In genomic region chr4:153582954-153583456, GRCh38 we compare ENCODE assay signal across 16 cellular contexts.
DNase-seq lines count a peak whose midpoint lies in the region; ATAC-seq lines count a peak whose summit lies in the region.
"Had no signal": no experiment of that assay in that cellular context is flagged by ENCODE, and none has a peak within 500 bp of the region (broad histone marks: within the 10 kb centered on the region; RNA-seq: fewer than 3 reads in every experiment).

No MANE protein-coding gene starts in this region.

- no peak overlapping the region for H3K27ac ChIP-seq in CD4-positive, alpha-beta memory T cell (ENCODE audit: low read depth, low read length)
- H3K27ac ChIP-seq: SJSA1 had no signal

- no peak for ATAC-seq in activated T-cell treated with anti-CD3 and anti-CD28 coated beads, Interleukin-2, amount 50 U/mL, for 72 hours (replicated peaks in 1 of 2)
- no peak for ATAC-seq in activated T-cell treated with anti-CD3 and anti-CD28 coated beads, Interleukin-2, amount 50 U/mL, for 4 hours
- no peak for ATAC-seq in T-helper 17 cell
- ATAC-seq in stimulated activated memory B cell treated with anti-CD40 and anti-IgM and Interleukin-4, amounts not matched to agents 10 μg/mL and 1 μg/mL and 100 μg/mL, for 72 hours: no peak
- no peak for ATAC-seq in HG03139 (IDR thresholded peaks at IDR 0.05; ENCODE audit: unreplicated experiment)
- ATAC-seq: PC-3 had no signal

- peaks cover 32% of the 10 kb centered on the region for H3K4me1 Mint-ChIP-seq in activated T-cell treated with anti-CD3 and anti-CD28 coated beads, Interleukin-2, amount 50 U/mL, for 72 hours (ENCODE audit: low read depth)
- H3K4me1 Mint-ChIP-seq in activated T-cell treated with anti-CD3 and anti-CD28 coated beads, Interleukin-2, amount 50 U/mL, for 4 hours (ENCODE audit: low read depth): peaks cover 29% of the 10 kb centered on the region
- H3K4me1 Mint-ChIP-seq in CD4-positive, alpha-beta memory T cell: peaks cover 5 to 21% (median 17%) of the 10 kb centered on the region in 4 donors
- H3K4me1 Mint-ChIP-seq in T-helper 17 cell: peaks cover 9% of the 10 kb centered on the region
- peaks cover 31% of the 10 kb centered on the region for H3K4me1 Mint-ChIP-seq in stimulated activated memory B cell treated with anti-CD40 and anti-IgM and Interleukin-4, amounts not matched to agents 10 μg/mL and 1 μg/mL and 100 μg/mL, for 72 hours

- no peaks in the 10 kb centered on the region for H3K27me3 ChIP-seq in CD4-positive, alpha-beta memory T cell (ENCODE audit: insufficient read depth, low read length)
- H3K27me3 ChIP-seq: SJSA1 had no signal

- CTCF ChIA-PET in CD4-positive, alpha-beta memory T cell (lab: Charles Lee; ENCODE audit: partially characterized antibody): interaction anchor here (0.7 to 4.0 kb wide), 6 partner anchors 9 to 440 kb away, joined by 3 to 26 read pairs (median 7); partner anchors contain the start of gene MND1

- intact Hi-C loops in CD4-positive, alpha-beta memory T cell (cut with micrococcal nuclease): no loop called here

- DNase-seq in activated T-cell treated with anti-CD3 and anti-CD28 coated beads, Interleukin-2, amount 50 U/mL, for 72 hours: no peak
- no peak for DNase-seq in activated T-cell treated with anti-CD3 and anti-CD28 coated beads, Interleukin-2, amount 50 U/mL, for 4 hours
- no peak for DNase-seq in CD4-positive, alpha-beta memory T cell
- DNase-seq in T-helper 17 cell (no peak), NCI-H187 treated with DMSO at 0.1 percent for 48 hours (lab: John Stamatoyannopoulos, UW) (no peak)
- DNase-seq: AML-193, NCI-H1436, NCI-H2081 treated with DMSO at 0.1 percent for 48 hours, NCI-H2227 treated with DMSO at 0.1 percent for 48 hours, NCI-H524 treated with DMSO at 0.1 percent for 48 hours, PC-3 had no signal

- peaks cover 40% of the 10 kb centered on the region for H3K36me3 ChIP-seq in CD4-positive, alpha-beta memory T cell (ENCODE audit: insufficient read depth, low read length)
- H3K36me3 ChIP-seq: SJSA1 had no signal

- H3K4me1 ChIP-seq in CD4-positive, alpha-beta memory T cell (ENCODE audit: insufficient read depth, low read length): no peaks in the 10 kb centered on the region
- H3K4me1 ChIP-seq: HAP-1, SJSA1 had no signal

- POLR2A ChIA-PET in CD4-positive, alpha-beta memory T cell (lab: Charles Lee; ENCODE audit: partially characterized antibody): no interaction called here

- no peaks in the 10 kb centered on the region for H3K27me3 Mint-ChIP-seq in activated T-cell treated with anti-CD3 and anti-CD28 coated beads, Interleukin-2, amount 50 U/mL, for 72 hours (ENCODE audit: low read depth)
- H3K27me3 Mint-ChIP-seq in activated T-cell treated with anti-CD3 and anti-CD28 coated beads, Interleukin-2, amount 50 U/mL, for 4 hours (ENCODE audit: low read depth): no peaks in the 10 kb centered on the region
- H3K27me3 Mint-ChIP-seq in CD4-positive, alpha-beta memory T cell: no peaks in the 10 kb centered on the region
- no peaks in the 10 kb centered on the region for H3K27me3 Mint-ChIP-seq in T-helper 17 cell
- H3K27me3 Mint-ChIP-seq in stimulated activated memory B cell treated with anti-CD40 and anti-IgM and Interleukin-4, amounts not matched to agents 10 μg/mL and 1 μg/mL and 100 μg/mL, for 72 hours: no peaks in the 10 kb centered on the region

- H3K27ac Mint-ChIP-seq in activated T-cell treated with anti-CD3 and anti-CD28 coated beads, Interleukin-2, amount 50 U/mL, for 72 hours: peak overlapping the region; percentile 68
- H3K27ac Mint-ChIP-seq in CD4-positive, alpha-beta memory T cell: peak overlapping the region in 4 of 7 donors; percentile 46 to 81 (median 59)
- H3K27ac Mint-ChIP-seq in T-helper 17 cell: peak overlapping the region; percentile 39
- H3K27ac Mint-ChIP-seq in stimulated activated memory B cell treated with anti-CD40 and anti-IgM and Interleukin-4, amounts not matched to agents 10 μg/mL and 1 μg/mL and 100 μg/mL, for 72 hours: peak overlapping the region; percentile 42

- no peaks in the 10 kb centered on the region for H3K9me3 Mint-ChIP-seq in activated T-cell treated with anti-CD3 and anti-CD28 coated beads, Interleukin-2, amount 50 U/mL, for 72 hours
- no peaks in the 10 kb centered on the region for H3K9me3 Mint-ChIP-seq in activated T-cell treated with anti-CD3 and anti-CD28 coated beads, Interleukin-2, amount 50 U/mL, for 4 hours
- H3K9me3 Mint-ChIP-seq in CD4-positive, alpha-beta memory T cell: no peaks in the 10 kb centered on the region
- no peaks in the 10 kb centered on the region for H3K9me3 Mint-ChIP-seq in stimulated activated memory B cell treated with anti-CD40 and anti-IgM and Interleukin-4, amounts not matched to agents 10 μg/mL and 1 μg/mL and 100 μg/mL, for 72 hours

- no peak overlapping the region for H3K4me3 ChIP-seq in CD4-positive, alpha-beta memory T cell (ENCODE audit: low read length in 2 of 2)
- H3K4me3 ChIP-seq: GM12878, HAP-1, SJSA1 had no signal

- no peak overlapping the region for H3K4me3 Mint-ChIP-seq in activated T-cell treated with anti-CD3 and anti-CD28 coated beads, Interleukin-2, amount 50 U/mL, for 72 hours
- no peak overlapping the region for H3K4me3 Mint-ChIP-seq in activated T-cell treated with anti-CD3 and anti-CD28 coated beads, Interleukin-2, amount 50 U/mL, for 4 hours
- H3K4me3 Mint-ChIP-seq in CD4-positive, alpha-beta memory T cell: no peak overlapping the region
- no peak overlapping the region for H3K4me3 Mint-ChIP-seq in T-helper 17 cell
- no peak overlapping the region for H3K4me3 Mint-ChIP-seq in stimulated activated memory B cell treated with anti-CD40 and anti-IgM and Interleukin-4, amounts not matched to agents 10 μg/mL and 1 μg/mL and 100 μg/mL, for 72 hours

- no peaks in the 10 kb centered on the region for H3K9me3 ChIP-seq in CD4-positive, alpha-beta memory T cell (ENCODE audit: control insufficient read depth in 1 of 2, low read length in 2 of 2)
- H3K9me3 ChIP-seq in T-helper 17 cell (ENCODE audit: control insufficient read depth, low read length, poor library complexity, severe bottlenecking): no peaks in the 10 kb centered on the region
- H3K9me3 ChIP-seq: HAP-1, SJSA1 had no signal

- H3K36me3 Mint-ChIP-seq in activated T-cell treated with anti-CD3 and anti-CD28 coated beads, Interleukin-2, amount 50 U/mL, for 72 hours (ENCODE audit: insufficient read depth in 2 of 2): peaks cover 6 to 17% of the 10 kb centered on the region in 2 donors
- peaks cover 19% of the 10 kb centered on the region for H3K36me3 Mint-ChIP-seq in activated T-cell treated with anti-CD3 and anti-CD28 coated beads, Interleukin-2, amount 50 U/mL, for 4 hours (ENCODE audit: insufficient read depth)
- peaks cover 30 to 61% of the 10 kb centered on the region in 2 donors for H3K36me3 Mint-ChIP-seq in CD4-positive, alpha-beta memory T cell
- H3K36me3 Mint-ChIP-seq in T-helper 17 cell (ENCODE audit: low read depth): no peaks in the 10 kb centered on the region
- H3K36me3 Mint-ChIP-seq in stimulated activated memory B cell treated with anti-CD40 and anti-IgM and Interleukin-4, amounts not matched to agents 10 μg/mL and 1 μg/mL and 100 μg/mL, for 72 hours: peaks cover 35% of the 10 kb centered on the region
